Comparison of ENCODE assay signal across 10 cellular contexts in the genomic region with DNA sequence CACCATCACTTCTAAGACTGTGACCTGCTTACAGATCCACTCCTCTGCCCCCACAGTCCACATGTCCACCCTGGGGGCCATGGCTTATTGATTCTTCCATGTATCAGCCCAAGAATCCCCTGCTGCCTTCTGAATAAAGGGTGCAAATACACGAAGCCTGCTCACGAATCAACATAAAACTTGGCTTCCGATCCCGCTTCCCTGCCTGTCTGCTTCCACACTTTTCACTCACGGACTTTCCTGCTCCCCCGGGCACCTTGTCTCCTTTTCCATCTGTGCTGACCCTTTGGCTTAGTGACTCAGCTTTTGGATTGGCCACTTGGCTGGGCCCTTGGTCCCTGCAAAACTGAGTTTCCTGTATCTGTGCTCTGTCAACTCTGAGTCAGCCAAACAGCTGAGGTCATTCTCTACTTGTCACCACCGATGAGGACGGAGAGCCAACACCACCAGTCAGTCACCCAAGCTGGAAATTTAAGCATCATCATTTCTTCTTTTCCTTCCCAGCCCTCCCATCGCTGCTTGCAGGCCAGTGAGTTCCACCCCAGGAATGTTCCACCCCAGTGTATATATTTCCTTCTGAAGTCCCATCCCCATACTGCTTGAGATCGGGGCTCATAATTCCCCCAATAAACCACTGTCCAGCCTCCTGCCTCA. TPM values are rescaled to one million over a fixed set of nuclear protein-coding genes. Genes with fewer than 3 reads are reported as not detected.
DNase-seq lines count a peak whose midpoint lies in the region; ATAC-seq and TF ChIP-seq lines count a peak whose summit lies in the region.
"Had no signal": no experiment of that assay in that cellular context is flagged by ENCODE, and none has a peak within 500 bp of the region (broad histone marks: within the 10 kb centered on the region; RNA-seq: fewer than 3 reads in every experiment).

No MANE protein-coding gene starts in this region.

- H3K27me3 ChIP-seq in adrenal gland: no peaks in the 10 kb centered on the region
- H3K27me3 ChIP-seq in heart right ventricle: no peaks in the 10 kb centered on the region
- no peaks in the 10 kb centered on the region for H3K27me3 ChIP-seq in skeletal muscle tissue (ENCODE audit: control insufficient read depth in 3 of 3, insufficient read depth in 3 of 3, low read length in 3 of 3)
- no peaks in the 10 kb centered on the region for H3K27me3 ChIP-seq in CD4-positive, alpha-beta T cell (ENCODE audit: control insufficient read depth, insufficient read depth, low read length)

- H3K36me3 ChIP-seq in adrenal gland (replicated peaks in 1 of 2) (no peaks in the 10 kb centered on the region), heart right ventricle (no peaks in the 10 kb centered on the region), skeletal muscle tissue (ENCODE audit: control insufficient read depth in 3 of 3, insufficient read depth in 3 of 3, low read length in 3 of 3) (no peaks in the 10 kb centered on the region)

- no peaks in the 10 kb centered on the region for H3K4me1 Mint-ChIP-seq in CD4-positive, alpha-beta T cell (ENCODE audit: low read depth)

- H3K27ac ChIP-seq in adrenal gland: peak overlapping the region in 1 of 5 donors; percentile 27
- peak overlapping the region in 5 of 10 donors; percentile 15 to 73 (median 43) for H3K27ac ChIP-seq in heart right ventricle
- H3K27ac ChIP-seq in skeletal muscle tissue (ENCODE audit: low read depth, low read length): peak overlapping the region; percentile 48
- no peak overlapping the region for H3K27ac ChIP-seq in CD4-positive, alpha-beta T cell (ENCODE audit: low read depth, low read length)
- H3K27ac ChIP-seq in caudate nucleus (ENCODE audit: low read depth, low read length): no peak overlapping the region

- no peaks in the 10 kb centered on the region for H3K36me3 Mint-ChIP-seq in CD4-positive, alpha-beta T cell (ENCODE audit: low read depth)

- no peak overlapping the region for H3K4me3 Mint-ChIP-seq in CD4-positive, alpha-beta T cell

- peak overlapping the region in 2 of 3 donors; percentile 30 to 34 for H3K9ac ChIP-seq in skeletal muscle tissue (ENCODE audit: low read depth in 1 of 3, low read length in 3 of 3)

- H3K27me3 Mint-ChIP-seq in CD4-positive, alpha-beta T cell: no peaks in the 10 kb centered on the region

- intact Hi-C loops in adrenal gland (cut with DNase I): no loop called here
- intact Hi-C loops in heart right ventricle (cut with DNase I): loop anchor here in 1 of 10 donors (10.0 kb wide), 1 partner anchor 188 kb away; no protein-coding TSS in a partner anchor
- intact Hi-C loops in CD4-positive, alpha-beta T cell (cut with DNase I, micrococcal nuclease): no loop called here

- POLR2A ChIA-PET in CD4-positive, alpha-beta T cell (lab: Charles Lee): no interaction called here

- no peaks in the 10 kb centered on the region for H3K9me3 Mint-ChIP-seq in CD4-positive, alpha-beta T cell

- 27 to 42% (median 35%) methylated on average over 10 of the region's 10 CpGs for WGBS in adrenal gland, 4 donors
- WGBS in heart right ventricle, 2 donors: 21 to 26% methylated on average over 10 of the region's 10 CpGs

- H3K4me3 ChIP-seq in adrenal gland (no peak overlapping the region), heart right ventricle (peak overlapping the region in 1 of 10 donors; percentile 4), skeletal muscle tissue (ENCODE audit: low read length in 3 of 3) (peak overlapping the region in 2 of 3 donors; percentile 29 to 47)

- H3K9me3 ChIP-seq in adrenal gland (replicated peaks in 1 of 3) (no peaks in the 10 kb centered on the region), heart right ventricle (no peaks in the 10 kb centered on the region), skeletal muscle tissue (ENCODE audit: control insufficient read depth in 3 of 3, low read length in 3 of 3) (no peaks in the 10 kb centered on the region)
- H3K9me3 ChIP-seq in CD4-positive, alpha-beta T cell (ENCODE audit: control insufficient read depth, low read length): no peaks in the 10 kb centered on the region

- H3K27ac Mint-ChIP-seq in CD4-positive, alpha-beta T cell: no peak overlapping the region

- DNase-seq in HCEC 1CT (peak; percentile 89), adrenal gland (peak; percentile 66 to 89 (median 83)), heart right ventricle (peak; percentile 41 to 79), caudate nucleus (lab: John Stamatoyannopoulos, UW) (no peak), NCI-H1417 treated with DMSO at 0.1 percent for 48 hours (lab: John Stamatoyannopoulos, UW) (no peak), retina (no peak)
- DNase-seq in CD4-positive, alpha-beta T cell: no peak
- DNase-seq: activated T-cell treated with anti-CD3 and anti-CD28 coated beads, Interleukin-2, amount 50 U/mL, for 1 hour; NCI-H82 had no signal

- no peak for TF ChIP-seq CTCF in adrenal gland (IDR thresholded peaks at IDR 0.05)
- no peak for TF ChIP-seq CTCF in heart right ventricle (IDR thresholded peaks at IDR 0.05)
- TF ChIP-seq CTCF in CD4-positive, alpha-beta T cell (IDR thresholded peaks at IDR 0.05): no peak

- CTCF ChIA-PET in CD4-positive, alpha-beta T cell (lab: Charles Lee): no interaction called here

- peak; percentile 90 to 99 (median 96) for ATAC-seq in heart right ventricle
- ATAC-seq in CD4-positive, alpha-beta T cell (ENCODE audit: poor library complexity): no peak

- no peak for TF ChIP-seq POLR2A in adrenal gland (IDR thresholded peaks at IDR 0.05)

- H3K4me1 ChIP-seq in adrenal gland (replicated peaks in 1 of 2) (no peaks in the 10 kb centered on the region), heart right ventricle (peaks cover 0 to 16% (median 11%) of the 10 kb centered on the region in 9 donors), skeletal muscle tissue (ENCODE audit: control insufficient read depth in 3 of 3, insufficient read depth in 3 of 3, low read length in 3 of 3) (peaks cover 4 to 9% (median 5%) of the 10 kb centered on the region in 3 donors)

RNA-seq across cellular contexts. Expression of a gene that starts 11.4 kb away (rescaled TPM):
- total RNA-seq in adrenal gland (10 to 100 TPM in 6 of 8 donors, 1 to 10 TPM in 2; 4.6 to 20.0 (median 13.3) TPM), heart right ventricle (10 to 100 TPM; 15.4 to 22.9 (median 19.5) TPM), skeletal muscle tissue (22.4 TPM)
- polyA plus RNA-seq in adrenal gland (10 to 100 TPM in 1 of 3 donors, 1 to 10 TPM in 2; 5.1 to 20.3 (median 7.5) TPM), heart right ventricle (10 to 100 TPM in 1 of 2 donors, 1 to 10 TPM in 1; 4.3 to 13.9 TPM)
- total RNA-seq in CD4-positive, alpha-beta T cell: 10 to 100 TPM; 56.9 to 58.8 TPM

Comparison
In these comparisons a context has a peak if more than half of its experiments do, and no peak if none do; other contexts are left out.
1. DNase-seq: peak in HCEC 1CT (single experiment), adrenal gland (7 of 7) and heart right ventricle (2 of 2); none in CD4-positive, alpha-beta T cell (0 of 10), caudate nucleus (0 of 61), NCI-H1417 treated with DMSO at 0.1 percent for 48 hours (single experiment) and retina (single experiment).
2. H3K4me3 ChIP-seq: peak in skeletal muscle tissue (2 of 3); none in adrenal gland (0 of 4).